In genomic region chr1:54122131-54122751, GRCh38 we compare ENCODE assay signal across 11 cellular contexts. TPM values are rescaled to one million over a fixed set of nuclear protein-coding genes. Genes with fewer than 3 reads are reported as not detected.
A peak's percentile ranks its signal among the peaks of the same experiment; 100 is the strongest.
DNase-seq lines count a peak whose midpoint lies in the region; ATAC-seq and TF ChIP-seq lines count a peak whose summit lies in the region.
"Had no signal": no experiment of that assay in that cellular context is flagged by ENCODE, and none has a peak within 500 bp of the region (broad histone marks: within the 10 kb centered on the region; RNA-seq: fewer than 3 reads in every experiment).

No MANE protein-coding gene starts in this region.

- CTCF ChIA-PET in A673 (lab: Charles Lee) = interaction anchor here (1.3 kb wide), 1 partner anchor 367 kb away, joined by 11 read pairs; no protein-coding TSS in a partner anchor

- no peaks in the 10 kb centered on the region for H3F3A ChIP-seq in MM.1S (ENCODE audit: insufficient read depth, low read length)

- H3K4me2 ChIP-seq in MM.1S (ENCODE audit: low read depth, low read length) = peak overlapping the region; percentile 45; the same call in 1 of the 2 replicates
- H3K4me2 ChIP-seq in skeletal muscle satellite cell (ENCODE audit: low read length) = peak overlapping the region; percentile 75

- H3K9ac ChIP-seq in MM.1S (ENCODE audit: low read length) (no peak overlapping the region), iPS-18a (ENCODE audit: low read length) (no peak overlapping the region), skeletal muscle satellite cell (ENCODE audit: low read depth, low read length) (no peak overlapping the region)

- H2AFZ ChIP-seq in MM.1S (ENCODE audit: low read length) = no peak overlapping the region

- H3K36me3 ChIP-seq in MM.1S (replicated peaks; ENCODE audit: insufficient read depth, low read length) (no peaks in the 10 kb centered on the region), iPS-18a (ENCODE audit: control insufficient read depth, low read depth, low read length) (no peaks in the 10 kb centered on the region), skeletal muscle satellite cell (ENCODE audit: insufficient read depth, low read length) (no peaks in the 10 kb centered on the region), A673 (ENCODE audit: insufficient read depth, low read length, poor library complexity, severe bottlenecking) (no peaks in the 10 kb centered on the region), BE2C (no peaks in the 10 kb centered on the region)

- intact Hi-C loops in A673 (cut with micrococcal nuclease; ENCODE audit: unreplicated experiment) = loop anchor here (2.0 kb wide), 1 partner anchor 367 kb away; no protein-coding TSS in a partner anchor

- H3K9me3 ChIP-seq in MM.1S (replicated peaks; ENCODE audit: insufficient read depth, low read length) = no peaks in the 10 kb centered on the region
- H3K9me3 ChIP-seq in iPS-18a (ENCODE audit: control insufficient read depth, low read depth, low read length) = no peaks in the 10 kb centered on the region
- no peaks in the 10 kb centered on the region for H3K9me3 ChIP-seq in skeletal muscle satellite cell (replicated peaks; ENCODE audit: low read length)
- no peaks in the 10 kb centered on the region for H3K9me3 ChIP-seq in A673 (ENCODE audit: low read depth, low read length, poor library complexity, severe bottlenecking)
- H3K9me3 ChIP-seq in BE2C = no peaks in the 10 kb centered on the region

- no peaks in the 10 kb centered on the region for H4K20me1 ChIP-seq in MM.1S (ENCODE audit: insufficient read depth, low read length)

- DNase-seq in NCI-H146 (lab: John Stamatoyannopoulos, UW) (peak; percentile 23), NCI-H146 treated with DMSO at 0.1 percent for 48 hours (lab: John Stamatoyannopoulos, UW; ENCODE audit: unreplicated experiment) (no peak), MM.1S (no peak), A673 (ENCODE audit: low spot score) (no peak), BE2C (no peak)
- DNase-seq: NCI-H2029 treated with DMSO at 0.1 percent for 48 hours had no signal

- TF ChIP-seq CTCF in MM.1S (IDR thresholded peaks at IDR 0.05; ENCODE audit: low read length) (no peak), A673 (conservative IDR thresholded peaks at IDR 0.05; ENCODE audit: low read depth, low read length) (no peak), BE2C (IDR thresholded peaks at IDR 0.05; ENCODE audit: low read depth, low read length) (no peak)

- POLR2A ChIA-PET in A673 (lab: Charles Lee; ENCODE audit: low non-redundant PET) = no interaction called here

- no peaks in the 10 kb centered on the region for H3K9me2 ChIP-seq in MM.1S (replicated peaks; ENCODE audit: insufficient read depth, low read length)

- peaks cover 11% of the 10 kb centered on the region for H3K4me1 ChIP-seq in MM.1S (ENCODE audit: low read length)
- peaks cover 11% of the 10 kb centered on the region for H3K4me1 ChIP-seq in iPS-18a (ENCODE audit: control insufficient read depth, low read depth, low read length)
- peaks cover 50% of the 10 kb centered on the region for H3K4me1 ChIP-seq in skeletal muscle satellite cell (ENCODE audit: control insufficient read depth, insufficient read depth, low read length)
- no peaks in the 10 kb centered on the region for H3K4me1 ChIP-seq in A673 (ENCODE audit: insufficient read depth, low read length, poor library complexity, severe bottlenecking)
- H3K4me1 ChIP-seq in BE2C = no peaks in the 10 kb centered on the region

- H3K27ac ChIP-seq in MM.1S (ENCODE audit: low read length) = no peak overlapping the region
- H3K27ac ChIP-seq in iPS-18a (ENCODE audit: low read length) = no peak overlapping the region
- no peak overlapping the region for H3K27ac ChIP-seq in A673 (ENCODE audit: low read depth, low read length, poor library complexity, severe bottlenecking)

- no peaks in the 10 kb centered on the region for H3K79me2 ChIP-seq in MM.1S (ENCODE audit: low read length)

- BruUV-seq in A673 (replicated peaks; lab: Mats Ljungman, UMichigan) = no TSS peak

- no peak for ATAC-seq in GM21360 (IDR thresholded peaks at IDR 0.05; ENCODE audit: unreplicated experiment)

- H3K27me3 ChIP-seq in MM.1S (replicated peaks; ENCODE audit: insufficient read depth, low read length) (no peaks in the 10 kb centered on the region), iPS-18a (ENCODE audit: control insufficient read depth, insufficient read depth, low read length) (peaks cover 14% of the 10 kb centered on the region), skeletal muscle satellite cell (ENCODE audit: control insufficient read depth, insufficient read depth, low read length) (no peaks in the 10 kb centered on the region), A673 (replicated peaks; ENCODE audit: insufficient read depth, low read depth, low read length, poor library complexity) (no peaks in the 10 kb centered on the region), BE2C (no peaks in the 10 kb centered on the region)

- H3K4me3 ChIP-seq in MM.1S (ENCODE audit: low read length) (no peak overlapping the region), iPS-18a (ENCODE audit: low read length) (peak overlapping the region; percentile 16), skeletal muscle satellite cell (ENCODE audit: low read length) (peak overlapping the region; percentile 37), A673 (ENCODE audit: low read depth, low read length, poor library complexity, severe bottlenecking) (no peak overlapping the region), BE2C (ENCODE audit: low read depth, low read length) (no peak overlapping the region)

RNA-seq across cellular contexts. Expression of gene CDCP2, which starts 30.6 kb away (rescaled TPM):
- not detected in 2 replicates for total RNA-seq in skeletal muscle satellite cell (2012; rRNA removed)
- total RNA-seq in A673 (2021) = not detected in 2 replicates
- polyA plus RNA-seq in BE2C (2012; ENCODE audit: insufficient read depth, insufficient read length, low read depth) = not detected
- total RNA-seq: HT1080, renal cortical epithelial cell had no signal

Comparison
In these comparisons a context has a peak if more than half of its experiments do, and no peak if none do; other contexts are left out.
1. H3K4me3 ChIP-seq: peak in iPS-18a (single experiment) and skeletal muscle satellite cell (single experiment); none in MM.1S (single experiment), A673 (single experiment) and BE2C (single experiment).